Comparison of ENCODE assay signal across 7 cellular contexts in the genomic region with DNA sequence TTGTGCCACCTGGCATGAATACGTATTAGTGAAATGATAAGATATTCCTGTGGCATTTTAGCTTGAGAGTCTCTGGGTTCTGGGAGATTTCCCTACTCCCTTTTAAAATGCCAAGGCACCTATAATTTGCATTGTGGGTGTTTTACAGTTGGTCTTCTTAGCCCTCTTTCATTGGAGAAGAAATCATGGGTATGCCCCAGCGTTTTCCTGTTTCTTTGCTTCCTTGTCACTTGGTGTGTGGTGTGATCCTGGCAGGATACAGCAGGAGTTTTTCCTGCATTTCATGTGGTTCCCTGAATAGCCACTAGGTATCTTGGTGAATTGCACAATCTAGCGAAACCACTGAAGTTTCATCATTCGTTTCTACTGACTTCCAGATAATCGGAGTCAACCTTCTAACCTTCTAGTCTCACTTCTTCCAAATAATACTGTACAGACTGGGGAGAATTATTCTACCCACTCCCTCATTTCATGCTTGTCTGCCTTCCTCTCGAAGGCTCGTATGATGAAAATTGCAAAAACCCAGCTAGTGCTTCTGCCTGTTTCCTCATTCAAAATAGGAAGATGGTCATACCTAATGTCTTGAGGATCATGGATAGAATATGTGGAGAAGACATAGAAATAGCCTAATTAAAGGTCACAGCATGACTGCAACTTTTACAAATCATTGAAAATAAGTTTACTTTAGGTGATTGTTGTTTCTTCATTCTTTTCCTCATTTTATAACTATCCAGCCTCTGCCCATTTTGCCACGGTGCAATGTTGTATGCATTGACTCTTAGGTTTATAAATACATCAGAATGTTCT. TPM values are rescaled to one million over a fixed set of nuclear protein-coding genes. Genes with fewer than 3 reads are reported as not detected.
DNase-seq lines count a peak whose midpoint lies in the region; ATAC-seq and TF ChIP-seq lines count a peak whose summit lies in the region.

No MANE protein-coding gene starts in this region.

- peaks cover 82% of the 10 kb centered on the region for H3K36me3 Mint-ChIP-seq in central memory CD8-positive, alpha-beta T cell (ENCODE audit: insufficient read depth)

- peak overlapping the region; percentile 99 for H3K4me3 Mint-ChIP-seq in central memory CD8-positive, alpha-beta T cell

- peaks cover 64% of the 10 kb centered on the region for H3K4me1 Mint-ChIP-seq in central memory CD8-positive, alpha-beta T cell

- peak; percentile 80 for DNase-seq in NOMO-1 treated with DMSO at 0.1 percent for 48 hours (lab: John Stamatoyannopoulos, UW; ENCODE audit: unreplicated experiment)
- no peak for DNase-seq in central memory CD8-positive, alpha-beta T cell (ENCODE audit: low spot score in 2 of 2)
- peak; percentile 68 for DNase-seq in myocyte (ENCODE audit: low read depth)
- DNase-seq in AG08395 (ENCODE audit: low spot score): no peak
- DNase-seq in ecto neural progenitor cell (ENCODE audit: low spot score): no peak
- no peak for DNase-seq in NCI-H1092 treated with DMSO at 0.1 percent for 48 hours (lab: John Stamatoyannopoulos, UW)

- H3K27ac Mint-ChIP-seq in central memory CD8-positive, alpha-beta T cell (ENCODE audit: low read depth): peak overlapping the region; percentile 99

- TF ChIP-seq CTCF in GM12874 (IDR thresholded peaks at IDR 0.05; ENCODE audit: insufficient read depth, low read depth, low read length): peak; percentile 13; the same call in 1 of the 2 replicates

- ATAC-seq in central memory CD8-positive, alpha-beta T cell (replicated peaks; ENCODE audit: extremely low read depth, poor library complexity, severe bottlenecking): no peak

- H3K27me3 Mint-ChIP-seq in central memory CD8-positive, alpha-beta T cell: no peaks in the 10 kb centered on the region

- no peaks in the 10 kb centered on the region for H3K9me3 Mint-ChIP-seq in central memory CD8-positive, alpha-beta T cell

RNA-seq across cellular contexts. Expression of a gene that starts 2.7 kb away (rescaled TPM):
- 36.5 and 80.1 TPM in 2 replicates for total RNA-seq in myocyte
- 159 TPM for polyA plus RNA-seq in myocyte (2012)

Comparison
In these comparisons a context has a peak if more than half of its experiments do, and no peak if none do; other contexts are left out.
1. DNase-seq: peak in NOMO-1 treated with DMSO at 0.1 percent for 48 hours (single experiment) and myocyte (single experiment); none in central memory CD8-positive, alpha-beta T cell (0 of 2), AG08395 (single experiment), ecto neural progenitor cell (single experiment) and NCI-H1092 treated with DMSO at 0.1 percent for 48 hours (single experiment).